Comparison of ENCODE assay signal across 8 cellular contexts in genomic region chr6:12911387-12911960, GRCh38.
DNase-seq lines count a peak whose midpoint lies in the region; ATAC-seq and TF ChIP-seq lines count a peak whose summit lies in the region.

No MANE protein-coding gene starts in this region.

- DNase-seq in DMS114 treated with DMSO at 0.1 percent for 48 hours (lab: John Stamatoyannopoulos, UW; ENCODE audit: unreplicated experiment) (peak; percentile 49), LHCN-M2 (ENCODE audit: low read depth) (peak; percentile 41), SKM-1 (lab: John Stamatoyannopoulos, UW; ENCODE audit: unreplicated experiment) (peak; percentile 14), glomerular visceral epithelial cell (ENCODE audit: extremely low spot score) (peak; percentile 16), upper lobe of left lung (no peak), GOT3 (lab: John Stamatoyannopoulos, UW) (no peak)
- DNase-seq in activated CD4-positive, CD25-positive, alpha-beta regulatory T cell treated with anti-CD3 and anti-CD28 coated beads, Interleukin-2, amount 50 U/mL, for 72 hours: no peak
- no peak for DNase-seq in NK-92 treated with Interleukin-12 subunit alpha and Interleukin-12 subunit beta, amount 100 ng/mL, for 24 hours (lab: John Stamatoyannopoulos, UW)

- H3K4me3 ChIP-seq in upper lobe of left lung: no peak overlapping the region

- H3K4me1 ChIP-seq in upper lobe of left lung: no peaks in the 10 kb centered on the region

- no peaks in the 10 kb centered on the region for H3K27me3 ChIP-seq in upper lobe of left lung

- no peaks in the 10 kb centered on the region for H3K9me3 ChIP-seq in upper lobe of left lung

- H3K27ac ChIP-seq in upper lobe of left lung: no peak overlapping the region

- no peak for TF ChIP-seq EP300 in upper lobe of left lung (IDR thresholded peaks at IDR 0.05)

- TF ChIP-seq CTCF in upper lobe of left lung (IDR thresholded peaks at IDR 0.05): peak; percentile 32 to 67 (median 58)

- no peak for TF ChIP-seq POLR2A in upper lobe of left lung (IDR thresholded peaks at IDR 0.05)

- no peaks in the 10 kb centered on the region for H3K36me3 ChIP-seq in upper lobe of left lung

- WGBS in upper lobe of left lung, 2 donors: 12 to 26% methylated on average over 2 of the region's 2 CpGs

- ATAC-seq in upper lobe of left lung (ENCODE audit: low FRiP score in 2 of 2): no peak

Comparison
In these comparisons a context has a peak if more than half of its experiments do, and no peak if none do; other contexts are left out.
1. DNase-seq: peak in DMS114 treated with DMSO at 0.1 percent for 48 hours (single experiment), LHCN-M2 (single experiment), SKM-1 (single experiment) and glomerular visceral epithelial cell (single experiment); none in upper lobe of left lung (0 of 2), activated CD4-positive, CD25-positive, alpha-beta regulatory T cell treated with anti-CD3 and anti-CD28 coated beads, Interleukin-2, amount 50 U/mL, for 72 hours (single experiment), NK-92 treated with Interleukin-12 subunit alpha and Interleukin-12 subunit beta, amount 100 ng/mL, for 24 hours (single experiment) and GOT3 (single experiment).